In the genomic region with DNA sequence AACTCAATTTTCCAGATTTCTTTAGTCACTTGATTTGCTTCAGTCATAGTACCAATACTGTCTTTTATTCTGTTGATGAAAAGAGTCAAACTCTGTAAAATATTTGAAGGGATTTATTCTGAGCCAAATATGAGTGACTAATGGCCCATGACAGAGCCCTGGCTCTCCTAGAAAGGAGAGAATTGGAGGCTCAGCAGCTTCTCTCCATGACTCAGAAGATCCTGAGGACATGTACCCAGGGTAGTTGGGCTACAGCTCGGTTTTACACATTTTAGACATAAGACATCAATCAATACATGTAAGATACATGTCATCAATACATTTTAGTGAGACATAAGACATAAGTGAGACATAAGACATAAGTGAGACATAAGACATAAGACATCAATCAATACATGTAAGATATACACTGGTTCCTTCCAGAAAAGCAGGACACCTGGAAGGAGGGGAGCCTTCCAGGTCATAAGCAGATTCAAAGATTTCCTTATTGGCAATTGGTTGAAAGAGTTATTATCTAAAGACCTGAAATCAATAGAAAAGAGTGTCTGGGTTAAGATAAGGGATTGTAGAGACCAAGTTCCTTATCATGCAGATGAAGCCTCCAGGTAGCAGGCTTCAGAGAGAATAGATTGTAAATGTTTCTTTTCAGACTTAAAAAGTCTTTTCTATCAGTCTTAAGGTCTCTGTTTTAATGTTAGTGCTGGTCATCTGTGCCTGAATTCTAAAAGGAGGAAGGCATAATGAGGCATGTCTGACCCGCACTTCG, we compare ENCODE assay signal across 15 cellular contexts.
DNase-seq lines count a peak whose midpoint lies in the region; ATAC-seq, FAIRE-seq and TF ChIP-seq lines count a peak whose summit lies in the region.
"Had no signal": no experiment of that assay in that cellular context is flagged by ENCODE, and none has a peak within 500 bp of the region (broad histone marks: within the 10 kb centered on the region; RNA-seq: fewer than 3 reads in every experiment).

No MANE protein-coding gene starts in this region.

- H3K36me3 ChIP-seq in brain microvascular endothelial cell (replicated peaks): no peaks in the 10 kb centered on the region
- no peaks in the 10 kb centered on the region for H3K36me3 ChIP-seq in iPS-18a (ENCODE audit: control insufficient read depth, low read depth, low read length)
- H3K36me3 ChIP-seq: upper lobe of right lung had no signal

- CTCF ChIA-PET in A549 (lab: Yijun Ruan, JAX): no interaction called here

- TF ChIP-seq POLR2A in A549 (IDR thresholded peaks at IDR 0.05; ENCODE audit: low read length): no peak

- H3K27ac ChIP-seq in A549: peak overlapping the region; percentile 5 to 15; a peak in 1 of 6 replicates
- H3K27ac ChIP-seq in brain microvascular endothelial cell: no peak overlapping the region
- no peak overlapping the region for H3K27ac ChIP-seq in iPS-18a (ENCODE audit: low read length)
- H3K27ac ChIP-seq: SK-N-MC, upper lobe of right lung had no signal

- no peak overlapping the region for H3K4me2 ChIP-seq in A549

- no peak for ATAC-seq in A549
- no peak for ATAC-seq in GM19324 (IDR thresholded peaks at IDR 0.05; ENCODE audit: low FRiP score, unreplicated experiment)

- FAIRE-seq in A549 (lab: Jason Lieb, UNC): no peak
- FAIRE-seq: small intestine had no signal

- TF ChIP-seq CTCF in A549 (IDR thresholded peaks at IDR 0.05): no peak
- no peak for TF ChIP-seq CTCF in brain microvascular endothelial cell (IDR thresholded peaks at IDR 0.05; ENCODE audit: low read depth, low read length, missing control alignments)

- WGBS in A549 (ENCODE audit: missing lambda C conversion rate): 67% methylated on average over 3 of the region's 3 CpGs

- TF ChIP-seq RAD21 in A549 (conservative IDR thresholded peaks at IDR 0.05 in 1 of 2, IDR thresholded peaks at IDR 0.05 in 1 of 2): no peak

- DNase-seq in A549 (ENCODE audit: low read depth in 1 of 2, low spot score in 1 of 2) (no peak), HT1080 (ENCODE audit: low read depth) (peak; percentile 41), brain microvascular endothelial cell (peak; percentile 66), midbrain (lab: John Stamatoyannopoulos, UW) (no peak), Ammon's horn (ENCODE audit: low spot score) (no peak)
- no peak for DNase-seq in activated effector memory CD4-positive, alpha-beta T cell treated with Interleukin-2 at 50 U/mL for 16 hours
- DNase-seq: activated CD4-positive, CD25-positive, alpha-beta regulatory T cell treated with anti-CD3 and anti-CD28 coated beads, Interleukin-2, amount 50 U/mL, for 72 hours; AML-193; GDM1; left cardiac atrium; small intestine; upper lobe of right lung had no signal

- H3K9ac ChIP-seq in iPS-18a (ENCODE audit: low read length): no peak overlapping the region

- TF ChIP-seq EP300 in A549 (IDR thresholded peaks at IDR 0.05): no peak

- H3K9me3 ChIP-seq in A549 (no peaks in the 10 kb centered on the region), iPS-18a (ENCODE audit: control insufficient read depth, low read depth, low read length) (no peaks in the 10 kb centered on the region)
- H3K9me3 ChIP-seq: upper lobe of right lung had no signal

- in situ Hi-C loops in brain microvascular endothelial cell (cut with HindIII; ENCODE audit: low pct_ligation_motif_present, low sequenced_read_pairs): no loop called here

- POLR2A ChIA-PET in A549 (lab: Yijun Ruan, JAX): no interaction called here

- H3K27me3 ChIP-seq in brain microvascular endothelial cell (replicated peaks) (no peaks in the 10 kb centered on the region), iPS-18a (ENCODE audit: control insufficient read depth, insufficient read depth, low read length) (no peaks in the 10 kb centered on the region)
- H3K27me3 ChIP-seq: upper lobe of right lung had no signal

- peaks cover 67% of the 10 kb centered on the region for H3K4me1 ChIP-seq in A549
- H3K4me1 ChIP-seq in iPS-18a (ENCODE audit: control insufficient read depth, low read depth, low read length): peaks cover 35% of the 10 kb centered on the region

- H3K4me3 ChIP-seq in A549: no peak overlapping the region
- H3K4me3 ChIP-seq in brain microvascular endothelial cell (ENCODE audit: low read depth, low read length): no peak overlapping the region
- peak overlapping the region; percentile 18 for H3K4me3 ChIP-seq in iPS-18a (ENCODE audit: low read length)
- H3K4me3 ChIP-seq: SK-N-MC, upper lobe of right lung had no signal

TF ChIP-seq in A549, 52 proteins besides CTCF, POLR2A, EP300 and RAD21:
- TF ChIP-seq, protein P1, sequence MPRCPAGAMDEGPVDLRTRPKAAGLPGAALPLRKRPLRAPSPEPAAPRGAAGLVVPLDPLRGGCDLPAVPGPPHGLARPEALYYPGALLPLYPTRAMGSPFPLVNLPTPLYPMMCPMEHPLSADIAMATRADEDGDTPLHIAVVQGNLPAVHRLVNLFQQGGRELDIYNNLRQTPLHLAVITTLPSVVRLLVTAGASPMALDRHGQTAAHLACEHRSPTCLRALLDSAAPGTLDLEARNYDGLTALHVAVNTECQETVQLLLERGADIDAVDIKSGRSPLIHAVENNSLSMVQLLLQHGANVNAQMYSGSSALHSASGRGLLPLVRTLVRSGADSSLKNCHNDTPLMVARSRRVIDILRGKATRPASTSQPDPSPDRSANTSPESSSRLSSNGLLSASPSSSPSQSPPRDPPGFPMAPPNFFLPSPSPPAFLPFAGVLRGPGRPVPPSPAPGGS (IDR thresholded peaks at IDR 0.05): no peak
- no peak for TF ChIP-seq EHMT2 (IDR thresholded peaks at IDR 0.05; ENCODE audit: low read depth)
- no peak for TF ChIP-seq RFX5 (IDR thresholded peaks at IDR 0.05)
- TF ChIP-seq ATOH8 (CRISPR knock-in tag; IDR thresholded peaks at IDR 0.05; ENCODE audit: low read depth): no peak
- no peak for TF ChIP-seq JUNB (IDR thresholded peaks at IDR 0.05)
- no peak for TF ChIP-seq ZNF302 (CRISPR knock-in tag; IDR thresholded peaks at IDR 0.05)
- no peak for TF ChIP-seq ESRRA (IDR thresholded peaks at IDR 0.05; ENCODE audit: borderline replicate concordance, low read length)
- TF ChIP-seq REST (IDR thresholded peaks at IDR 0.05): no peak
- TF ChIP-seq FOSB (CRISPR knock-in tag; IDR thresholded peaks at IDR 0.05): no peak
- no peak for TF ChIP-seq ZSCAN20 (CRISPR knock-in tag; IDR thresholded peaks at IDR 0.05)
- TF ChIP-seq ELK1 (IDR thresholded peaks at IDR 0.05; ENCODE audit: low read depth, low read length): no peak
- TF ChIP-seq GATA3 (IDR thresholded peaks at IDR 0.05; ENCODE audit: borderline replicate concordance): no peak
- TF ChIP-seq HES2 (IDR thresholded peaks at IDR 0.05): no peak
TF ChIP-seq in A549: peak in this region for 0.

Comparison
In these comparisons a context has a peak if more than half of its experiments do, and no peak if none do; other contexts are left out.
1. DNase-seq: peak in HT1080 (single experiment) and brain microvascular endothelial cell (single experiment); none in A549 (0 of 2), midbrain (single experiment), Ammon's horn (single experiment) and activated effector memory CD4-positive, alpha-beta T cell treated with Interleukin-2 at 50 U/mL for 16 hours (single experiment).
2. H3K27ac ChIP-seq: peak in A549 (2 of 2); none in brain microvascular endothelial cell (single experiment) and iPS-18a (single experiment).